8 cellular contexts compared by ENCODE assay signal in the genomic region with DNA sequence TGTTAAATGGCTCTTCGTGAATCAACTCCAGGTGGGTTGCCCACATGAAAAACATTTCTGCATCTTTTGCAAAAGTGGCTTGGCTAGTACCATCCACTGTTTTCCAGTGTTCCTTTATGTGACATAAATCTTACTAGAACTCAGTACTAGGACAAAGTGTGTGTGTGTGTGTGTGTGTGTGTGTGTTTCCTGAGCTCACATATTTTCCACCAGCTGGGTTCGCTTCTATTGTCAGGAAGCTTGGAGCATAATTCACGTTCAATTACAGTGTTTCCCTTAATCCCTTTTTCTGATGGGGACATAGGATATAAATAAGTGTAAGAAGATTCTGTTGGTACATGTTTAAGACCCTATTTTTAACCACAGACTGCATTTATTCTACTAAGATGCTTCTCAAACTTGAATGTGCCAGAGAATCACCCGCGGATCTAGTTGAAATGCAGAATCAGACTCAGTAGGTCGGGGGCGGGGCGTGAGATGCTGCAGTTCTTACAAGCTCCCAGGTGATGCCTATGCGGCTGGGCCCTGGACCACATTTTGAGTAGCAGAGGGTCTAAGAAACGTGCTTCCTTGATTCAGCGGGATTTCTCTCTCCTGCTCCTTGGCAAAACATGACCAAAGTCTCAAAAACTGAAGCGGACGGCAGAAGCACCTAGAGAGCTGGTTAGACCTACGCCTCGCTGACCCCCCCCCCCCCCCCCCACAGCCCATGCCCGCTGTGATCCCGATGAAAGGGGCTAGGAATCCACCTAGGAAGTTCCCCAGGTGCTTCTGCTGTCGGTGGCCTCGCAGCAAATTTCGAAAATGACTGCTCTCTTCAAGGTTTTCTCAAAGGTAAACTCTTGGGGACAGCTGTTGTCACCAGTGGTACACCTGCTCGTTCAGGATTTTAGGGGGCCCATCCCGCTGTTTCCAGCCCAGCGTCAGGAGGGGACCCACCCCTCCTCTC. TPM values are rescaled to one million over a fixed set of nuclear protein-coding genes. Genes with fewer than 3 reads are reported as not detected.
DNase-seq lines count a peak whose midpoint lies in the region; ATAC-seq and TF ChIP-seq lines count a peak whose summit lies in the region.

No MANE protein-coding gene starts in this region.

- H3K36me3 Mint-ChIP-seq in activated naive CD4-positive, alpha-beta T cell treated with anti-CD3 and anti-CD28 coated beads, Interleukin-2, amount 10 ng/mL, durations not matched to agents 7 days and 5 days, result no peaks in the 10 kb centered on the region

- H3K27ac Mint-ChIP-seq in activated naive CD4-positive, alpha-beta T cell treated with anti-CD3 and anti-CD28 coated beads, Interleukin-2, amount 10 ng/mL, durations not matched to agents 7 days and 5 days, result peak overlapping the region; percentile 82

- H3K4me1 ChIP-seq in HCT116 (ENCODE audit: control insufficient read depth in 1 of 2, insufficient read depth in 2 of 2, low read length in 2 of 2) (peaks cover 0 to 13% of the 10 kb centered on the region in 2 experiments; a peak in 2 of 4 replicates), OCI-LY7 (ENCODE audit: insufficient read depth, low read length, poor library complexity, severe bottlenecking) (peaks cover 11% of the 10 kb centered on the region)

- H3K36me3 ChIP-seq in HCT116 (ENCODE audit: control insufficient read depth in 1 of 2, insufficient read depth in 2 of 2, low read length in 2 of 2), result no peaks in the 10 kb centered on the region
- no peaks in the 10 kb centered on the region for H3K36me3 ChIP-seq in OCI-LY7 (ENCODE audit: insufficient read depth, low read length)

- BruUV-seq in HCT116 (replicated peaks; lab: Mats Ljungman, UMichigan) (TSS peak; percentile 75), OCI-LY7 (replicated peaks; lab: Mats Ljungman, UMichigan) (TSS peak; percentile 83)

- peaks cover 17% of the 10 kb centered on the region for H3K27me3 Mint-ChIP-seq in activated naive CD4-positive, alpha-beta T cell treated with anti-CD3 and anti-CD28 coated beads, Interleukin-2, amount 10 ng/mL, durations not matched to agents 7 days and 5 days

- H4K20me1 ChIP-seq in HCT116 (ENCODE audit: insufficient read depth) (no peaks in the 10 kb centered on the region), OCI-LY7 (ENCODE audit: insufficient read depth, low read length) (no peaks in the 10 kb centered on the region)

- H3K9me3 ChIP-seq in HCT116 (ENCODE audit: control insufficient read depth in 1 of 2, insufficient read depth in 1 of 2, low read depth in 1 of 2, low read length in 2 of 2) (no peaks in the 10 kb centered on the region), OCI-LY7 (ENCODE audit: low read length) (no peaks in the 10 kb centered on the region)

- no peaks in the 10 kb centered on the region for H3K9me3 Mint-ChIP-seq in activated naive CD4-positive, alpha-beta T cell treated with anti-CD3 and anti-CD28 coated beads, Interleukin-2, amount 10 ng/mL, durations not matched to agents 7 days and 5 days

- RAD21 ChIA-PET in HCT116 (lab: Charles Lee; ENCODE audit: low non-redundant PET in 1 of 2, low total read pairs in 2 of 2, uncharacterized antibody in 2 of 2, unreplicated experiment in 2 of 2), result interaction anchor here (0.7 kb wide), 2 partner anchors 69 to 383 kb away, joined by 6 to 7 read pairs; no protein-coding TSS in a partner anchor

- no peaks in the 10 kb centered on the region for H3K27me3 ChIP-seq in HCT116 (ENCODE audit: insufficient read depth, low read length)

- TF ChIP-seq CTCF in C4-2B (conservative IDR thresholded peaks at IDR 0.05) (no peak), HCT116 (IDR thresholded peaks at IDR 0.05 in 2 of 3, conservative IDR thresholded peaks at IDR 0.05 in 1 of 3; ENCODE audit: borderline replicate concordance in 1 of 3, insufficient read depth in 1 of 3, low read depth in 2 of 3, low read length in 2 of 3) (no peak), OCI-LY7 (conservative IDR thresholded peaks at IDR 0.05; ENCODE audit: low read length) (no peak)

- CTCF ChIA-PET in HCT116 (lab: Charles Lee) (no interaction called here), OCI-LY7 (lab: Charles Lee; ENCODE audit: unreplicated experiment) (no interaction called here)
- CTCF ChIA-PET in activated naive CD4-positive, alpha-beta T cell treated with anti-CD3 and anti-CD28 coated beads, Interleukin-2, amount 10 ng/mL, durations not matched to agents 7 days and 5 days (lab: Charles Lee), result no interaction called here

- intact Hi-C loops in HCT116 (cut with micrococcal nuclease), result loop anchor here (5.0 to 10.0 kb wide), 2 partner anchors 87 to 960 kb away; partner anchors contain the start of genes EOLA2 and HMGB3
- intact Hi-C loops in OCI-LY7 (cut with micrococcal nuclease; ENCODE audit: unreplicated experiment), result loop anchor here (5.0 kb wide), 1 partner anchor 505 kb away; no protein-coding TSS in a partner anchor

- H3K4me1 Mint-ChIP-seq in activated naive CD4-positive, alpha-beta T cell treated with anti-CD3 and anti-CD28 coated beads, Interleukin-2, amount 10 ng/mL, durations not matched to agents 7 days and 5 days, result peaks cover 18% of the 10 kb centered on the region

- peak overlapping the region; percentile 77 for H3K4me3 Mint-ChIP-seq in activated naive CD4-positive, alpha-beta T cell treated with anti-CD3 and anti-CD28 coated beads, Interleukin-2, amount 10 ng/mL, durations not matched to agents 7 days and 5 days

- DNase-seq in HCT116 (ENCODE audit: low read depth, low spot score) (no peak), OCI-LY7 (ENCODE audit: low spot score) (peak; percentile 58), glomerular visceral epithelial cell (ENCODE audit: extremely low spot score) (peak; percentile 7), putamen (ENCODE audit: low spot score) (peak; percentile 16), HuH-7 (ENCODE audit: low spot score) (no peak)
- DNase-seq in activated naive CD4-positive, alpha-beta T cell treated with anti-CD3 and anti-CD28 coated beads, Interleukin-2, amount 10 ng/mL, durations not matched to agents 7 days and 5 days, result peak; percentile 65

- H3K4me2 ChIP-seq in HCT116 (ENCODE audit: low read length) (peak overlapping the region; percentile 80), OCI-LY7 (ENCODE audit: low read length) (peak overlapping the region; percentile 77)

- POLR2A ChIA-PET in HCT116 (lab: Charles Lee), result no interaction called here
- POLR2A ChIA-PET in OCI-LY7 (lab: Charles Lee), result interaction anchor here (0.6 to 0.7 kb wide), 3 partner anchors 9 to 1135 kb away, joined by 3 to 5 read pairs (median 3); no protein-coding TSS in a partner anchor

- ATAC-seq in HCT116 (peak; percentile 3; the same call in 1 of the 2 replicates), HG03039 (IDR thresholded peaks at IDR 0.05; ENCODE audit: unreplicated experiment) (no peak)

- TF ChIP-seq RAD21 in HCT116 (IDR thresholded peaks at IDR 0.05; ENCODE audit: low read depth), result no peak

- peak overlapping the region; percentile 71 for H3K9ac ChIP-seq in HCT116 (ENCODE audit: low read length)

- H3K4me3 ChIP-seq in HCT116 (replicated peaks in 1 of 2; ENCODE audit: low read depth in 1 of 2, low read length in 2 of 2), result peak overlapping the region; percentile 55 to 63
- H3K4me3 ChIP-seq in OCI-LY7 (ENCODE audit: low read depth, low read length, poor library complexity, severe bottlenecking), result peak overlapping the region; percentile 88

- H3K27ac ChIP-seq in C4-2B (peak overlapping the region; percentile 84), HCT116 (ENCODE audit: low read depth, low read length) (peak overlapping the region; percentile 65; the same call in 1 of the 2 replicates), OCI-LY7 (ENCODE audit: low read depth, low read length, poor library complexity, severe bottlenecking) (peak overlapping the region; percentile 24)

- H3K79me2 ChIP-seq in HCT116 (ENCODE audit: insufficient read depth, low read length) (0 out of 2 replicates have a peak, but pooled peaks cover 6% of the 10 kb centered on the region), OCI-LY7 (ENCODE audit: insufficient read depth, low read depth, low read length) (no peaks in the 10 kb centered on the region)

- no peak overlapping the region for H2AFZ ChIP-seq in HCT116 (ENCODE audit: low read depth, low read length, poor library complexity, severe bottlenecking)
- peak overlapping the region; percentile 74; the same call in 1 of the 2 replicates for H2AFZ ChIP-seq in OCI-LY7 (ENCODE audit: low read length)

- H3K9me2 ChIP-seq in HCT116 (ENCODE audit: insufficient read depth) (no peaks in the 10 kb centered on the region), OCI-LY7 (ENCODE audit: insufficient read depth, low read length) (no peaks in the 10 kb centered on the region)

- no peak for TF ChIP-seq POLR2A in HCT116 (IDR thresholded peaks at IDR 0.05; ENCODE audit: borderline replicate concordance, extremely low read depth, insufficient read depth, insufficient read length)

TF ChIP-seq in HCT116, 20 proteins besides CTCF, POLR2A, EP300 and RAD21:
- TF ChIP-seq ELF1 (IDR thresholded peaks at IDR 0.05; ENCODE audit: borderline replicate concordance, low read depth), result no peak
- TF ChIP-seq TCF7L2 (IDR thresholded peaks at IDR 0.05; ENCODE audit: borderline replicate concordance, extremely low read depth, insufficient read depth, insufficient read length), result no peak
- TF ChIP-seq CEBPB (IDR thresholded peaks at IDR 0.05; ENCODE audit: low read depth), result no peak
- TF ChIP-seq EGR1 (IDR thresholded peaks at IDR 0.05; ENCODE audit: low read depth), result no peak
- no peak for TF ChIP-seq YY1 (IDR thresholded peaks at IDR 0.05; ENCODE audit: extremely low read depth, insufficient replicate concordance, low read depth, low read length)
- TF ChIP-seq POLR2AphosphoS5 (IDR thresholded peaks at IDR 0.05; ENCODE audit: low read depth, low read length), result no peak
- TF ChIP-seq JUND (IDR thresholded peaks at IDR 0.05), result no peak

RNA-seq across cellular contexts. Expression of gene CD99L2, which starts 0.8 kb away (rescaled TPM):
- total RNA-seq in HCT116 (2021; ENCODE audit: unreplicated experiment) (6.2 TPM), OCI-LY7 (2022) (12.3 and 13.8 TPM in 2 replicates)
- polyA plus RNA-seq in HCT116 (2012), result 2.1 and 2.9 TPM in 2 replicates
- 5.6 and 5.9 TPM in 2 replicates for total RNA-seq in OCI-LY7 (2014; rRNA removed; shearing (Covaris generic))

Comparison
In these comparisons a context has a peak if more than half of its experiments do, and no peak if none do; other contexts are left out.
1. H3K27ac ChIP-seq: peak in every context shown above with its lines; median percentile 84 in C4-2B; 65 in HCT116; 24 in OCI-LY7.
2. DNase-seq: peak in OCI-LY7 (single experiment), activated naive CD4-positive, alpha-beta T cell treated with anti-CD3 and anti-CD28 coated beads, Interleukin-2, amount 10 ng/mL, durations not matched to agents 7 days and 5 days (single experiment), glomerular visceral epithelial cell (single experiment) and putamen (single experiment); none in HCT116 (single experiment) and HuH-7 (single experiment).